10 cellular contexts compared by ENCODE assay signal in the genomic region with DNA sequence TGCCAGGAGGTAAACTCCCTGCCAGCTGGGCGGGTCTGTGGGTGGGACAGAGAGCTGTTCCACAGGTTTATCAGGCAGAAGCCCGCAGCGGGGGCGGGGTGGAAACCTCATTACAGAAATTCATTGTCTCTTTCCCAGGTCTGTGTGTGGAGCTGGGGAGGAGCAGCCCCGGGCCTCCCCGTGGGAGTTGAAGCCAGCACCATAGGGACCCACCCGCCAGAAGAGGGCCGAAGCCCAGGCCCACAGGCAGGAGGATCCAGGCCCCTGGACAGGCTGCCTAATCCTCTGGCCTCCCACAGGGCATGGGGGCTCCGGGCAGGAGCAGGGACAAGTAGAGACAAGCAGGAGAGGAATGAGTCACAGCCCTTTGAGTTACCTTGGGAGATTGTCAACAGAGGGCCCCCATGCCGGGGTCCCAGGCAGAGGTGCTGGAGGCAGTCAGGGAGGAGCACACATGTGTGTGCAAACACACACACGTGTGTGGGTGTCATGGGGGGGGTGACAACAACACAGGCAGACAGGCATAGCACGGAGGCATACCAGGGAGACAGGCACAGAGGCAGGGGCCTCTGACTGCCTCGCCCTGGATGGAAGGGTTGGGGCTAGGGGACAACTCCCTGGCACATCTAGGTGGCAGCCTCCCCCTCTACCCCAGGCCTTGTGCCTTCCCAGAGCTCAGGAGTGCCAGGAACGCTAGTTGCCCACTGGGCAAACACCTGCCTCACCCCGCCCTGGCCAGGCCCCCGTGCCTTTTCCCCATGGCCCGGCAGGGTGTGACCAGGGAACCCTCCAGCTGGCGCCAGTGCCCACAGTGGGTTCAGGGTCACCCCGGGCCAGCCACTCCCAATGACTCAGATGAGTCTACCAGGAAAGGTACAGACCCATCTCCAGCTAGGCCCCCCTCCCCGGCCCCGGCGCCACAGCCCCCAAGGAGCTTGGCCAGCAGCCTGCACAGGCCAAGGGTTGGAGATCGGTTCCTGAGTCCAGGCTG. TPM values are rescaled to one million over a fixed set of nuclear protein-coding genes. Genes with fewer than 3 reads are reported as not detected.
DNase-seq lines count a peak whose midpoint lies in the region; ATAC-seq, FAIRE-seq and TF ChIP-seq lines count a peak whose summit lies in the region.
"Had no signal": no experiment of that assay in that cellular context is flagged by ENCODE, and none has a peak within 500 bp of the region (broad histone marks: within the 10 kb centered on the region; RNA-seq: fewer than 3 reads in every experiment).

No MANE protein-coding gene starts in this region.

- H3K9me3 Mint-ChIP-seq in activated T-cell treated with anti-CD3 and anti-CD28 coated beads, Interleukin-2, amount 50 U/mL, for 24 hours: no peaks in the 10 kb centered on the region

- H4K20me1 ChIP-seq in keratinocyte (ENCODE audit: control insufficient read depth, extremely low read depth, insufficient read depth, low read length): no peaks in the 10 kb centered on the region

- H3K36me3 ChIP-seq in keratinocyte (ENCODE audit: control insufficient read depth in 2 of 2, extremely low read depth in 1 of 2, insufficient read depth in 2 of 2, low read length in 2 of 2) (peaks cover 11 to 16% of the 10 kb centered on the region in 2 experiments), upper lobe of left lung (peaks cover 0 to 18% (median 11%) of the 10 kb centered on the region in 4 donors)
- H3K36me3 ChIP-seq: cardiac muscle cell had no signal

- peak overlapping the region; percentile 61 for H3K4me3 Mint-ChIP-seq in activated T-cell treated with anti-CD3 and anti-CD28 coated beads, Interleukin-2, amount 50 U/mL, for 24 hours
- peak overlapping the region; percentile 84 for H3K4me3 Mint-ChIP-seq in T-helper 17 cell

- peaks cover 13% of the 10 kb centered on the region for H3K79me2 ChIP-seq in keratinocyte (ENCODE audit: control insufficient read depth, insufficient read depth, low read length)

- dilution Hi-C loops in keratinocyte (cut with MboI; ENCODE audit: extremely low pct_ligation_motif_present, low sequenced_read_pairs): no loop called here

- H3K9me3 ChIP-seq in T-helper 17 cell (ENCODE audit: control insufficient read depth, low read length, poor library complexity, severe bottlenecking): no peaks in the 10 kb centered on the region
- H3K9me3 ChIP-seq in keratinocyte (ENCODE audit: control insufficient read depth, low read depth, low read length): no peaks in the 10 kb centered on the region
- no peaks in the 10 kb centered on the region for H3K9me3 ChIP-seq in upper lobe of left lung

- no peak for DNase-seq in activated T-cell treated with anti-CD3 and anti-CD28 coated beads, Interleukin-2, amount 50 U/mL, for 24 hours
- DNase-seq in activated T-cell treated with anti-CD3 and anti-CD28 coated beads, Interleukin-2, amount 50 U/mL, for 48 hours: no peak
- DNase-seq in T-helper 17 cell (no peak), keratinocyte (ENCODE audit: low read depth, low spot score) (no peak), upper lobe of left lung (peak; percentile 77 to 87), NCI-H1694 (lab: John Stamatoyannopoulos, UW) (no peak), hepatic stellate cell (ENCODE audit: low spot score) (no peak)
- DNase-seq: RPMI8226 had no signal

- peak in 1 of 4 donors; percentile 34 for TF ChIP-seq POLR2A in upper lobe of left lung (IDR thresholded peaks at IDR 0.05)

- H3K4me2 ChIP-seq in keratinocyte (ENCODE audit: control insufficient read depth, extremely low read depth, insufficient read depth, low read depth, low read length): peak overlapping the region; percentile 99

- H3K36me3 Mint-ChIP-seq in activated T-cell treated with anti-CD3 and anti-CD28 coated beads, Interleukin-2, amount 50 U/mL, for 24 hours (ENCODE audit: low read depth): no peaks in the 10 kb centered on the region
- peaks cover 2% of the 10 kb centered on the region for H3K36me3 Mint-ChIP-seq in T-helper 17 cell (ENCODE audit: low read depth)

- peak overlapping the region; percentile 58 to 85 (median 84) for H3K4me3 ChIP-seq in keratinocyte (ENCODE audit: control insufficient read depth in 2 of 3, extremely low read depth in 1 of 3, insufficient read depth in 2 of 3, low read depth in 1 of 3, low read length in 3 of 3)
- peak overlapping the region in 3 of 4 donors; percentile 57 to 66 (median 59) for H3K4me3 ChIP-seq in upper lobe of left lung

- H3K4me1 ChIP-seq in keratinocyte (ENCODE audit: control insufficient read depth, extremely low read depth, insufficient read depth, low read length) (peaks cover 37% of the 10 kb centered on the region), upper lobe of left lung (peaks cover 22 to 47% (median 34%) of the 10 kb centered on the region in 4 donors)

- peak overlapping the region; percentile 63 for H2AFZ ChIP-seq in keratinocyte (ENCODE audit: control insufficient read depth, low read length)

- ATAC-seq in T-helper 17 cell: no peak
- peak in 1 of 2 donors; percentile 2 for ATAC-seq in upper lobe of left lung (ENCODE audit: low FRiP score in 2 of 2)
- ATAC-seq in GM21576 (IDR thresholded peaks at IDR 0.05; ENCODE audit: unreplicated experiment): no peak

- H3K27ac Mint-ChIP-seq in activated T-cell treated with anti-CD3 and anti-CD28 coated beads, Interleukin-2, amount 50 U/mL, for 24 hours: peak overlapping the region; percentile 83
- peak overlapping the region; percentile 37 for H3K27ac Mint-ChIP-seq in T-helper 17 cell

- no peaks in the 10 kb centered on the region for H3K27me3 ChIP-seq in keratinocyte (ENCODE audit: control insufficient read depth, extremely low read depth, insufficient read depth, low read length)
- H3K27me3 ChIP-seq in upper lobe of left lung: no peaks in the 10 kb centered on the region
- H3K27me3 ChIP-seq: cardiac muscle cell had no signal

- peak; percentile 5 for FAIRE-seq in keratinocyte (lab: Jason Lieb, UNC)

- no peaks in the 10 kb centered on the region for H3K9me1 ChIP-seq in keratinocyte (ENCODE audit: control insufficient read depth, extremely low read depth, insufficient read depth, low read length)

- no peak for TF ChIP-seq EP300 in upper lobe of left lung (IDR thresholded peaks at IDR 0.05)

- H3K9ac ChIP-seq in keratinocyte (ENCODE audit: control insufficient read depth, extremely low read depth, insufficient read depth, low read length): peak overlapping the region; percentile 82

- no peaks in the 10 kb centered on the region for H3K27me3 Mint-ChIP-seq in activated T-cell treated with anti-CD3 and anti-CD28 coated beads, Interleukin-2, amount 50 U/mL, for 24 hours
- no peaks in the 10 kb centered on the region for H3K27me3 Mint-ChIP-seq in T-helper 17 cell

- no peak for TF ChIP-seq CTCF in keratinocyte (optimal IDR thresholded peaks at IDR 0.05 in 1 of 3, IDR thresholded peaks at IDR 0.05 in 1 of 3, conservative IDR thresholded peaks at IDR 0.05 in 1 of 3; ENCODE audit: extremely low read depth in 1 of 3, insufficient read depth in 2 of 3, low read length in 3 of 3)
- TF ChIP-seq CTCF in upper lobe of left lung (IDR thresholded peaks at IDR 0.05): no peak

- 54 to 76% methylated on average over 5 to 22 of the region's 23 CpGs for WGBS in upper lobe of left lung, 2 donors

- H3K27ac ChIP-seq in keratinocyte (ENCODE audit: control insufficient read depth, insufficient read depth, low read length) (peak overlapping the region; percentile 93), upper lobe of left lung (peak overlapping the region; percentile 77 to 88 (median 79))
- H3K27ac ChIP-seq: cardiac muscle cell had no signal

- peaks cover 26% of the 10 kb centered on the region for H3K4me1 Mint-ChIP-seq in activated T-cell treated with anti-CD3 and anti-CD28 coated beads, Interleukin-2, amount 50 U/mL, for 24 hours (ENCODE audit: low read depth)
- H3K4me1 Mint-ChIP-seq in T-helper 17 cell: peaks cover 14% of the 10 kb centered on the region

RNA-seq across cellular contexts. Expression of a gene that starts 1.3 kb away (rescaled TPM):
- total RNA-seq in T-helper 17 cell (1 to 10 TPM; 4.0 to 7.7 TPM), upper lobe of left lung (10 to 100 TPM; 21.6 to 62.4 (median 26.0) TPM)
- 2.2 to 4.0 TPM (median 2.5 TPM) in 3 replicates for polyA plus RNA-seq in keratinocyte
- polyA plus RNA-seq in keratinocyte (2011; ENCODE audit: low read depth): 2.5 TPM
- polyA plus RNA-seq in keratinocyte (2011; cell fraction: cytosol; rRNA removed): 1.4 and 3.5 TPM in 2 replicates
- polyA plus RNA-seq in keratinocyte (2011; cell fraction: nucleus; rRNA removed): 9.9 and 12.9 TPM in 2 replicates
- 6.3 and 7.4 TPM in 2 replicates for polyA plus RNA-seq in keratinocyte (2012; ENCODE audit: low replicate concordance)
- 3.6 to 9.7 TPM (median 5.5 TPM) in 3 replicates for polyA minus RNA-seq in keratinocyte
- 4.6 TPM for polyA minus RNA-seq in keratinocyte (2011; cell fraction: cytosol; rRNA and poly(A)+ RNA removed)
- 11.5 and 16.9 TPM in 2 replicates for polyA minus RNA-seq in keratinocyte (2011; cell fraction: nucleus; rRNA and poly(A)+ RNA removed)

RNA-seq across cellular contexts. Expression of a gene that starts 32.8 kb away (rescaled TPM):
- 10 to 100 TPM; 25.8 to 27.0 TPM for total RNA-seq in T-helper 17 cell
- 14.2 to 19.1 TPM (median 18.2 TPM) in 3 replicates for polyA plus RNA-seq in keratinocyte
- polyA plus RNA-seq in keratinocyte (2011; ENCODE audit: low read depth): 4.6 TPM
- 10.7 and 17.7 TPM in 2 replicates for polyA plus RNA-seq in keratinocyte (2011; cell fraction: cytosol; rRNA removed)
- 39.7 and 52.7 TPM in 2 replicates for polyA plus RNA-seq in keratinocyte (2011; cell fraction: nucleus; rRNA removed)
- polyA plus RNA-seq in keratinocyte (2012; ENCODE audit: low replicate concordance): 19.6 and 27.4 TPM in 2 replicates
- polyA minus RNA-seq in keratinocyte: 12.3 to 50.8 TPM (median 16.1 TPM) in 3 replicates
- 35.9 TPM for polyA minus RNA-seq in keratinocyte (2011; cell fraction: cytosol; rRNA and poly(A)+ RNA removed)
- polyA minus RNA-seq in keratinocyte (2011; cell fraction: nucleus; rRNA and poly(A)+ RNA removed): 25.9 and 29.3 TPM in 2 replicates
- total RNA-seq in upper lobe of left lung: 10 to 100 TPM; 15.4 to 47.1 (median 24.4) TPM

RNA-seq across cellular contexts. Expression of a gene that starts 35.3 kb away (rescaled TPM):
- total RNA-seq in T-helper 17 cell (100 to 1,000 TPM; 184 to 212 TPM), upper lobe of left lung (100 to 1,000 TPM in 4 of 6 donors, 10 to 100 TPM in 2; 43.0 to 167 (median 103) TPM)
- 73.9 to 192 TPM (median 75.6 TPM) in 3 replicates for polyA plus RNA-seq in keratinocyte
- 89.7 TPM for polyA plus RNA-seq in keratinocyte (2011; ENCODE audit: low read depth)
- polyA plus RNA-seq in keratinocyte (2011; cell fraction: cytosol; rRNA removed): 69.4 and 117 TPM in 2 replicates
- 139 and 148 TPM in 2 replicates for polyA plus RNA-seq in keratinocyte (2011; cell fraction: nucleus; rRNA removed)
- 50.2 and 134 TPM in 2 replicates for polyA plus RNA-seq in keratinocyte (2012; ENCODE audit: low replicate concordance)
- polyA minus RNA-seq in keratinocyte: 107 to 412 TPM (median 144 TPM) in 3 replicates
- polyA minus RNA-seq in keratinocyte (2011; cell fraction: cytosol; rRNA and poly(A)+ RNA removed): 120 TPM
- 91.0 and 135 TPM in 2 replicates for polyA minus RNA-seq in keratinocyte (2011; cell fraction: nucleus; rRNA and poly(A)+ RNA removed)

RNA-seq across cellular contexts. Expression of a gene that starts 40.1 kb away (rescaled TPM):
- 10 to 100 TPM; 97.8 to 99.2 TPM for total RNA-seq in T-helper 17 cell
- 6.7 to 12.5 TPM (median 10.7 TPM) in 3 replicates for polyA plus RNA-seq in keratinocyte
- 5.4 TPM for polyA plus RNA-seq in keratinocyte (2011; ENCODE audit: low read depth)
- 6.6 and 14.4 TPM in 2 replicates for polyA plus RNA-seq in keratinocyte (2011; cell fraction: cytosol; rRNA removed)
- polyA plus RNA-seq in keratinocyte (2011; cell fraction: nucleus; rRNA removed): 13.5 and 16.6 TPM in 2 replicates
- 4.8 and 10.3 TPM in 2 replicates for polyA plus RNA-seq in keratinocyte (2012; ENCODE audit: low replicate concordance)
- polyA minus RNA-seq in keratinocyte: 11.5 to 31.8 TPM (median 19.6 TPM) in 3 replicates
- 19.4 TPM for polyA minus RNA-seq in keratinocyte (2011; cell fraction: cytosol; rRNA and poly(A)+ RNA removed)
- 3.7 and 10.6 TPM in 2 replicates for polyA minus RNA-seq in keratinocyte (2011; cell fraction: nucleus; rRNA and poly(A)+ RNA removed)
- 10 to 100 TPM; 19.0 to 84.7 (median 29.2) TPM for total RNA-seq in upper lobe of left lung

Comparison
In these comparisons a context has a peak if more than half of its experiments do, and no peak if none do; other contexts are left out.
1. DNase-seq: peak in upper lobe of left lung (2 of 2); none in activated T-cell treated with anti-CD3 and anti-CD28 coated beads, Interleukin-2, amount 50 U/mL, for 24 hours (single experiment), activated T-cell treated with anti-CD3 and anti-CD28 coated beads, Interleukin-2, amount 50 U/mL, for 48 hours (0 of 2), T-helper 17 cell (0 of 3), keratinocyte (single experiment), NCI-H1694 (single experiment) and hepatic stellate cell (single experiment).